9 cellular contexts compared by ENCODE assay signal in the genomic region with DNA sequence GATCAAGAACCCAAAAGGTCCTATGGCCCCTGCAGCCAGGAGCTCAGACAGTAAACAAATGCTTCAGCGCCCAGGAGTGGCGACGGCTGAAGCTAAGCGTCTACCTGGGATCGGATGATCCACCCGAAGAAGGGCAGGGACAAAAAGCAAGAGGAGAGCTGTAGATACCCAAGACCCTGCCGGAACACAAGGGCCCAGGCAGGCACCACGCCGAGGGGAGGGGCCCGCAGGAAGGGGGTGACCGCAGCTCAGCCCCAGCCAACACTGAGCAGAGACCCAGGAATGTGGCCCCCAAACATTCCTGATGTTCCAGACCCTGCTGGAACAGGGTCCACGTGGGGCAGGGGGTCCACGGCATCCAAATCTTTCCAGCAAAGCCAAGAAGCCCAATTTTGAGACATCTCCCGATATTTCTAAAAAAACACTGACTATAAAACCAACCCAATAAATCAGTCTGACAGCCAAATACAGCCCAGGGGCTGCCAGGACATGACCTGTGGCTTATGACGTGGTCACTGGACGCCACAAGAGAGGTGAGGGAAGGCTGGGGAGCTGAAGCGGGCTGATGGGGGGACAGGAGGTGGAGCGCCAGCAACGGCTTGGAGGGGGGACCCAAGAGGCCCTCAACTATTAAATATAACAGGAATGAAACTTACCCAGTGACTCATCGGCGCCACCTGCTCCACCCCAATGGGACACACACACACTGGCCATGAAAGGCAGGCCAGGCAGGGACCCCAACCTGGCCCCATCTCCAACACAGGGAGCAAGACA. TPM values are rescaled to one million over a fixed set of nuclear protein-coding genes. Genes with fewer than 3 reads are reported as not detected.
DNase-seq lines count a peak whose midpoint lies in the region; ATAC-seq and TF ChIP-seq lines count a peak whose summit lies in the region.
"Had no signal": no experiment of that assay in that cellular context is flagged by ENCODE, and none has a peak within 500 bp of the region (broad histone marks: within the 10 kb centered on the region; RNA-seq: fewer than 3 reads in every experiment).

No MANE protein-coding gene starts in this region.

- H3K4me1 Mint-ChIP-seq in osteocyte (ENCODE audit: unreplicated experiment), result peaks cover 89% of the 10 kb centered on the region

- no peak overlapping the region for H3K4me2 ChIP-seq in DND-41 (ENCODE audit: insufficient read depth, low read length)

- TF ChIP-seq CTCF in DND-41 (IDR thresholded peaks at IDR 0.05; ENCODE audit: borderline replicate concordance, extremely low read depth, low read length, poor library complexity, severe bottlenecking), result peak; percentile 41
- TF ChIP-seq CTCF in colonic mucosa (IDR thresholded peaks at IDR 0.05), result no peak
- no peak for TF ChIP-seq CTCF in osteocyte (IDR thresholded peaks at IDR 0.05)

- H3K27ac Mint-ChIP-seq in osteocyte (ENCODE audit: unreplicated experiment), result peak overlapping the region; percentile 97

- H3K36me3 ChIP-seq in DND-41 (ENCODE audit: insufficient read depth, low read length) (peaks cover 10% of the 10 kb centered on the region; the same call in 1 of the 2 replicates), colonic mucosa (no peaks in the 10 kb centered on the region)

- H3K27me3 ChIP-seq in DND-41 (ENCODE audit: insufficient read depth, low read length, poor library complexity) (no peaks in the 10 kb centered on the region), colonic mucosa (no peaks in the 10 kb centered on the region)

- peaks cover 99% of the 10 kb centered on the region for H3K79me2 ChIP-seq in DND-41 (ENCODE audit: insufficient read depth, low read length)

- H3K36me3 Mint-ChIP-seq in osteocyte (ENCODE audit: unreplicated experiment), result peaks cover 4% of the 10 kb centered on the region

- H3K4me1 ChIP-seq in DND-41 (ENCODE audit: insufficient read depth, low read length), result no peaks in the 10 kb centered on the region
- peaks cover 40% of the 10 kb centered on the region for H3K4me1 ChIP-seq in colonic mucosa

- no peak for ATAC-seq in DND-41 (ENCODE audit: insufficient read depth, low read depth)
- no peak for ATAC-seq in HG03571 (IDR thresholded peaks at IDR 0.05; ENCODE audit: unreplicated experiment)
- ATAC-seq in HG03460 (IDR thresholded peaks at IDR 0.05; ENCODE audit: unreplicated experiment), result no peak
- ATAC-seq in HG02642 (IDR thresholded peaks at IDR 0.05; ENCODE audit: poor library complexity, unreplicated experiment), result no peak

- no peaks in the 10 kb centered on the region for H3K9me3 Mint-ChIP-seq in osteocyte (ENCODE audit: unreplicated experiment)

- intact Hi-C loops in colonic mucosa (cut with DNase I), result no loop called here

- H2AFZ ChIP-seq in DND-41 (ENCODE audit: low read depth, low read length), result no peak overlapping the region

- H3K4me3 Mint-ChIP-seq in osteocyte (ENCODE audit: unreplicated experiment), result no peak overlapping the region

- DNase-seq in DND-41, result no peak
- DNase-seq in KBM-7, result peak; percentile 50
- DNase-seq in colonic mucosa, result no peak
- DNase-seq in osteocyte (ENCODE audit: extremely low spot score, unreplicated experiment), result no peak
- DNase-seq in kidney tubule cell (ENCODE audit: low spot score), result no peak
- DNase-seq: NCI-H1417 had no signal

- peaks cover 97% of the 10 kb centered on the region for H4K20me1 ChIP-seq in DND-41 (ENCODE audit: insufficient read depth, low read length)

- in situ Hi-C loops in KBM-7 (cut with MboI; ENCODE audit: low pct_unique_long_range_greater_than_20kb, low sequenced_read_pairs), result no loop called here

- no peak overlapping the region for H3K27ac ChIP-seq in DND-41 (ENCODE audit: low read length)
- H3K27ac ChIP-seq in colonic mucosa, result peak overlapping the region; percentile 1

- H3K4me3 ChIP-seq in DND-41 (ENCODE audit: low read depth in 1 of 2, low read length in 2 of 2) (no peak overlapping the region), colonic mucosa (no peak overlapping the region)

- H3K9me3 ChIP-seq in DND-41 (ENCODE audit: insufficient read depth, low read length, severe bottlenecking) (no peaks in the 10 kb centered on the region), colonic mucosa (no peaks in the 10 kb centered on the region)

- H3K9ac ChIP-seq in DND-41 (ENCODE audit: low read depth, low read length) (no peak overlapping the region), colonic mucosa (ENCODE audit: low read depth in 2 of 2, low read length in 2 of 2) (peak overlapping the region in 1 of 2 donors; percentile 39)

- H3K27me3 Mint-ChIP-seq in osteocyte (ENCODE audit: unreplicated experiment), result no peaks in the 10 kb centered on the region

RNA-seq across cellular contexts. Expression of gene NCOR2, which starts 58.9 kb away (rescaled TPM):
- total RNA-seq in colonic mucosa (100 to 1,000 TPM; 137 to 148 TPM), osteocyte (362 and 381 TPM in 2 replicates)
